ENCODE assay signal across 20 cellular contexts in the genomic region with DNA sequence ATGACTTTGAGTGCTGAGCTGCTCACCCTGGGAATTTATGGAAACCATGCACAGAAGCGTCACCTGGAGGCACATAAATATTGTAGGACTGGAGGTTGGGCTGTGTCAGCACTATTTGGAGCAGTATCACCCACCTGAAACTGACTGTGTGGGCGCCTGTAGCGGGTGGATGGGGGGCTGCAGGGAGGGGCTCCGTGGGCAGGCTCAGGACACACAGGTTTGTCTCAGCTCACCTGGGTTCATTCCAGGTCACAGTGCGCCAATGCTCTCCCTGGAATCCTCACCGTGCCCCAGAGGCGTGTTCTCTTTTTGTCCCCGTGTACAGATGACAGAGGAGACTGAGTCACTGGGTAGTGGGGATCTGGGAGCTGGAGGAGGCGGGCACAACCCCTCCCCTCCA.
DNase-seq lines count a peak whose midpoint lies in the region; ATAC-seq, FAIRE-seq and TF ChIP-seq lines count a peak whose summit lies in the region.
"Had no signal": no experiment of that assay in that cellular context is flagged by ENCODE, and none has a peak within 500 bp of the region (broad histone marks: within the 10 kb centered on the region; RNA-seq: fewer than 3 reads in every experiment).

No MANE protein-coding gene starts in this region.

- CTCF ChIA-PET in HEK293 (lab: Yijun Ruan, JAX): interaction anchor here (0.6 to 2.5 kb wide), 3 partner anchors 19 to 244 kb away, joined by 3 to 7 read pairs (median 3); no protein-coding TSS in a partner anchor

- H3K4me1 ChIP-seq in HEK293 (ENCODE audit: control insufficient read depth, insufficient read depth, low read length) (no peaks in the 10 kb centered on the region), kidney (ENCODE audit: control insufficient read depth in 1 of 2, insufficient read depth in 1 of 2, low read depth in 1 of 2, low read length in 2 of 2) (peaks cover 3 to 38% of the 10 kb centered on the region in 2 donors)

- H3K9ac ChIP-seq in kidney (ENCODE audit: low read length in 2 of 2): no peak overlapping the region
- H3K9ac ChIP-seq: BLaER1, GM23248 had no signal

- TF ChIP-seq CTCF in HEK293 (tag by site-specific recombination; IDR thresholded peaks at IDR 0.05) (no peak), kidney (IDR thresholded peaks at IDR 0.05; ENCODE audit: borderline replicate concordance, extremely low read depth, insufficient read depth) (no peak)

- POLR2A ChIA-PET in HEK293 (lab: Yijun Ruan, JAX): no interaction called here

- no peak for ATAC-seq in GM18511 (IDR thresholded peaks at IDR 0.05; ENCODE audit: unreplicated experiment)
- ATAC-seq: GM12878 had no signal

- H3K9me3 ChIP-seq in HEK293 (ENCODE audit: control insufficient read depth, insufficient read depth, low read depth, low read length) (no peaks in the 10 kb centered on the region), kidney (ENCODE audit: control insufficient read depth in 1 of 2, low read length in 2 of 2) (no peaks in the 10 kb centered on the region)
- H3K9me3 ChIP-seq: BLaER1, HAP-1 had no signal

- H3K27ac ChIP-seq in HEK293 (ENCODE audit: extremely low read depth, low read depth, low read length): no peak overlapping the region
- H3K27ac ChIP-seq in kidney (ENCODE audit: low read depth in 2 of 2, low read length in 2 of 2): peak overlapping the region in 1 of 2 donors; percentile 36
- H3K27ac ChIP-seq: BLaER1, GM23248, HL-60 had no signal

- no peak for FAIRE-seq in kidney (lab: Jason Lieb, UNC)
- FAIRE-seq: A204.1, GM12878, GM19239 had no signal

- DNase-seq in DMS79 (lab: John Stamatoyannopoulos, UW) (peak; percentile 21), kidney (peak; percentile 73), putamen (ENCODE audit: low spot score) (peak; percentile 31), NCI-H1092 treated with DMSO at 0.1 percent for 48 hours (lab: John Stamatoyannopoulos, UW) (no peak), NCI-H82 (lab: John Stamatoyannopoulos, UW) (no peak)
- DNase-seq: CD4-positive, alpha-beta memory T cell; DMS153; DND-41; EL; GM23248; IMR-90; KBM-7 had no signal

- H3K36me3 ChIP-seq in HEK293 (ENCODE audit: control insufficient read depth in 2 of 2, insufficient read depth in 1 of 2, low read length in 2 of 2) (no peaks in the 10 kb centered on the region), kidney (ENCODE audit: control insufficient read depth in 1 of 2, insufficient read depth in 2 of 2, low read length in 2 of 2) (peaks cover 7 to 15% of the 10 kb centered on the region in 2 donors)
- H3K36me3 ChIP-seq: HAP-1 had no signal

- intact Hi-C loops in kidney (cut with DNase I): no loop called here

- no peak overlapping the region for H3K4me3 ChIP-seq in HEK293 (ENCODE audit: low read depth, low read length)
- no peak overlapping the region for H3K4me3 ChIP-seq in kidney (ENCODE audit: low read length in 2 of 2)
- H3K4me3 ChIP-seq: BLaER1, GM12878, GM23248, HAP-1 had no signal

TF ChIP-seq in HEK293, 187 proteins besides CTCF, POLR2A, EP300 and RAD21:
- no peak for TF ChIP-seq MZF1 (tag by site-specific recombination; IDR thresholded peaks at IDR 0.05; ENCODE audit: borderline replicate concordance)
- TF ChIP-seq ZFHX2 (tag by site-specific recombination; conservative IDR thresholded peaks at IDR 0.05): peak; percentile 50
- TF ChIP-seq EGR2 (tag by site-specific recombination; IDR thresholded peaks at IDR 0.05; ENCODE audit: low read depth): peak; percentile 68

Comparison
In these comparisons a context has a peak if more than half of its experiments do, and no peak if none do; other contexts are left out.
1. DNase-seq: peak in DMS79 (single experiment), kidney (single experiment) and putamen (single experiment); none in NCI-H1092 treated with DMSO at 0.1 percent for 48 hours (single experiment) and NCI-H82 (single experiment).